27 cellular contexts compared by ENCODE assay signal in the genomic region with DNA sequence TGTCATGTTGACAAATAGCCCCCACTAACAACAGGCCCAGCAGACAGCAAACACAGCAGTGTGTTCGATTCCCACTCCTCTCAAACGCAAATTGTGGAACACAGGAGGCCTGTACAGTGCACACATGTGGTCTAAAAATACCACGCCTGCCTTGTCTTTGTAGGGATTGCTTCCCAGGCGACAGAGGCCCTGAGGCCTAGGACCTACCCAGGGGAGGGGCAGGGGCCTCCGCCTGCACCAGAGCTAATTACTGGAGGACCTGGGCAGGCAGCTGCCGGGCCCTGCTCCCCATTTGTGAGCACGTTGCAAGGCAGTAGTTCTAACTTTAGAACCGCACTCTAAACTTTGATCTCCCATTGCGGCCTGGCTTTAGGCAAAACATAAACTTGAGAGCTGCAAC.
A peak's percentile ranks its signal among the peaks of the same experiment; 100 is the strongest.
DNase-seq lines count a peak whose midpoint lies in the region; ATAC-seq, FAIRE-seq and TF ChIP-seq lines count a peak whose summit lies in the region.
"Had no signal": no experiment of that assay in that cellular context is flagged by ENCODE, and none has a peak within 500 bp of the region (broad histone marks: within the 10 kb centered on the region; RNA-seq: fewer than 3 reads in every experiment).

No MANE protein-coding gene starts in this region.

- no peaks in the 10 kb centered on the region for H3K79me2 ChIP-seq in keratinocyte (ENCODE audit: control insufficient read depth, insufficient read depth, low read length)

- H3K4me2 ChIP-seq in keratinocyte (ENCODE audit: control insufficient read depth, extremely low read depth, insufficient read depth, low read depth, low read length), result no peak overlapping the region

- peaks cover 51% of the 10 kb centered on the region for H3K4me1 Mint-ChIP-seq in brain
- H3K4me1 Mint-ChIP-seq: activated CD4-positive, alpha-beta memory T cell treated with anti-CD3 and anti-CD28 coated beads, Interleukin-2, amount 10 ng/mL, durations not matched to agents 7 days and 5 days; activated naive CD8-positive, alpha-beta T cell treated with anti-CD3 and anti-CD28 coated beads, Interleukin-2, amount 10 ng/mL, durations not matched to agents 7 days and 5 days had no signal

- H3K9me1 ChIP-seq in keratinocyte (ENCODE audit: control insufficient read depth, extremely low read depth, insufficient read depth, low read length), result no peaks in the 10 kb centered on the region

- DNase-seq in H7 (peak; percentile 16), keratinocyte (ENCODE audit: low read depth, low spot score) (no peak), retina (peak; percentile 28), lower lobe of right lung (no peak), middle frontal gyrus (ENCODE audit: extremely low spot score, low spot score) (no peak), posterior cingulate gyrus (no peak)
- DNase-seq: activated CD4-positive, alpha-beta memory T cell treated with anti-CD3 and anti-CD28 coated beads, Interleukin-2, amount 10 ng/mL, durations not matched to agents 7 days and 5 days; activated effector memory CD4-positive, alpha-beta T cell treated with anti-CD3 and anti-CD28 coated beads, Interleukin-2, amount 50 U/mL, for 16 hours; activated naive CD8-positive, alpha-beta T cell treated with anti-CD3 and anti-CD28 coated beads, Interleukin-2, amount 10 ng/mL, durations not matched to agents 7 days and 5 days; Calu3; cerebellar nuclear complex; dorsolateral prefrontal cortex; H9; Kasumi-1; mucosa of descending colon; NCI-H187 treated with DMSO at 0.1 percent for 48 hours; nucleus accumbens; RPMI8226; spleen; stimulated activated CD4-positive, alpha-beta T cell treated with anti-CD3 and anti-CD28 coated beads, Interleukin-4, amount 100 ng/mL, for 1 hour; stimulated activated naive B cell treated with anti-CD40 and anti-IgM and Interleukin-4, amounts not matched to agents 10 μg/mL and 1 μg/mL and 100 μg/mL, for 72 hours; testis; uterus had no signal

- no peak for ATAC-seq in lower lobe of right lung
- ATAC-seq: activated CD4-positive, CD25-positive, alpha-beta regulatory T cell treated with anti-CD3 and anti-CD28 coated beads, Interleukin-2, amount 50 U/mL, for 24 hours; mucosa of descending colon; stimulated activated naive B cell treated with anti-CD40 and anti-IgM and Interleukin-4, amounts not matched to agents 10 μg/mL and 1 μg/mL and 100 μg/mL, for 72 hours had no signal

- H2AFZ ChIP-seq in keratinocyte (ENCODE audit: control insufficient read depth, low read length), result peak overlapping the region; percentile 62

- no peak overlapping the region for H3K9ac ChIP-seq in keratinocyte (ENCODE audit: control insufficient read depth, extremely low read depth, insufficient read depth, low read length)

- H4K20me1 ChIP-seq in keratinocyte (ENCODE audit: control insufficient read depth, extremely low read depth, insufficient read depth, low read length), result no peaks in the 10 kb centered on the region

- dilution Hi-C loops in keratinocyte (cut with MboI; ENCODE audit: extremely low pct_ligation_motif_present, low sequenced_read_pairs), result no loop called here

- no peaks in the 10 kb centered on the region for H3K27me3 ChIP-seq in H7 (ENCODE audit: control insufficient read depth, insufficient read depth, low read length)
- no peaks in the 10 kb centered on the region for H3K27me3 ChIP-seq in keratinocyte (ENCODE audit: control insufficient read depth, extremely low read depth, insufficient read depth, low read length)
- no peaks in the 10 kb centered on the region for H3K27me3 ChIP-seq in lower lobe of right lung (ENCODE audit: low read depth)
- H3K27me3 ChIP-seq: dorsolateral prefrontal cortex, spleen, testis, uterus had no signal

- H3K9me3 ChIP-seq in keratinocyte (ENCODE audit: control insufficient read depth, low read depth, low read length) (no peaks in the 10 kb centered on the region), lower lobe of right lung (no peaks in the 10 kb centered on the region)
- H3K9me3 ChIP-seq: mucosa of descending colon, spleen, testis, uterus had no signal

- H3K27ac ChIP-seq in keratinocyte (ENCODE audit: control insufficient read depth, insufficient read depth, low read length) (no peak overlapping the region), lower lobe of right lung (no peak overlapping the region)
- H3K27ac ChIP-seq: dorsolateral prefrontal cortex, HL-60, testis, uterus had no signal

- TF ChIP-seq CTCF in brain (conservative IDR thresholded peaks at IDR 0.05) (no peak), keratinocyte (optimal IDR thresholded peaks at IDR 0.05 in 1 of 3, IDR thresholded peaks at IDR 0.05 in 1 of 3, conservative IDR thresholded peaks at IDR 0.05 in 1 of 3; ENCODE audit: extremely low read depth in 1 of 3, insufficient read depth in 2 of 3, low read length in 3 of 3) (no peak), lower lobe of right lung (IDR thresholded peaks at IDR 0.05) (no peak)

- H3K4me3 ChIP-seq in H7 (ENCODE audit: insufficient read depth, low read depth, low read length) (no peak overlapping the region), keratinocyte (ENCODE audit: control insufficient read depth in 2 of 3, extremely low read depth in 1 of 3, insufficient read depth in 2 of 3, low read depth in 1 of 3, low read length in 3 of 3) (no peak overlapping the region), lower lobe of right lung (no peak overlapping the region)
- H3K4me3 ChIP-seq: dorsolateral prefrontal cortex, mucosa of descending colon, spleen, testis, uterus had no signal

- H3K4me1 ChIP-seq in keratinocyte (ENCODE audit: control insufficient read depth, extremely low read depth, insufficient read depth, low read length) (peaks cover 4% of the 10 kb centered on the region), lower lobe of right lung (peaks cover 5% of the 10 kb centered on the region)

- H3K36me3 Mint-ChIP-seq in brain, result no peaks in the 10 kb centered on the region
- H3K36me3 Mint-ChIP-seq: activated naive CD8-positive, alpha-beta T cell treated with anti-CD3 and anti-CD28 coated beads, Interleukin-2, amount 10 ng/mL, durations not matched to agents 7 days and 5 days; CD14-positive monocyte; stimulated activated naive B cell treated with anti-CD40 and anti-IgM and Interleukin-4, amounts not matched to agents 10 μg/mL and 1 μg/mL and 100 μg/mL, for 72 hours had no signal

- peak overlapping the region in 3 of 5 experiments; percentile 81 to 91 (median 84) for H3K27ac Mint-ChIP-seq in brain
- H3K27ac Mint-ChIP-seq: activated CD4-positive, alpha-beta memory T cell treated with anti-CD3 and anti-CD28 coated beads, Interleukin-2, amount 10 ng/mL, durations not matched to agents 7 days and 5 days; activated naive CD8-positive, alpha-beta T cell treated with anti-CD3 and anti-CD28 coated beads, Interleukin-2, amount 10 ng/mL, durations not matched to agents 7 days and 5 days; CD14-positive monocyte; H9 had no signal

- intact Hi-C loops in lower lobe of right lung (cut with DNase I) (no loop called here), posterior cingulate gyrus (cut with DNase I) (no loop called here)

- no peaks in the 10 kb centered on the region for H3K36me3 ChIP-seq in H7 (replicated peaks; ENCODE audit: control insufficient read depth, insufficient read depth, low read length)
- H3K36me3 ChIP-seq in keratinocyte (ENCODE audit: control insufficient read depth in 2 of 2, extremely low read depth in 1 of 2, insufficient read depth in 2 of 2, low read length in 2 of 2), result no peaks in the 10 kb centered on the region
- no peaks in the 10 kb centered on the region for H3K36me3 ChIP-seq in lower lobe of right lung
- H3K36me3 ChIP-seq: spleen, uterus had no signal

- no peaks in the 10 kb centered on the region for H3K27me3 Mint-ChIP-seq in brain
- H3K27me3 Mint-ChIP-seq: activated CD4-positive, alpha-beta memory T cell treated with anti-CD3 and anti-CD28 coated beads, Interleukin-2, amount 10 ng/mL, durations not matched to agents 7 days and 5 days; stimulated activated naive B cell treated with anti-CD40 and anti-IgM and Interleukin-4, amounts not matched to agents 10 μg/mL and 1 μg/mL and 100 μg/mL, for 72 hours had no signal

- no peak for FAIRE-seq in keratinocyte (lab: Jason Lieb, UNC)

- peaks cover 0 to 2% (median 2%) of the 10 kb centered on the region in 5 experiments for H3K9me3 Mint-ChIP-seq in brain
- H3K9me3 Mint-ChIP-seq: activated CD4-positive, alpha-beta memory T cell treated with anti-CD3 and anti-CD28 coated beads, Interleukin-2, amount 10 ng/mL, durations not matched to agents 7 days and 5 days; activated naive CD8-positive, alpha-beta T cell treated with anti-CD3 and anti-CD28 coated beads, Interleukin-2, amount 10 ng/mL, durations not matched to agents 7 days and 5 days; H9; stimulated activated naive B cell treated with anti-CD40 and anti-IgM and Interleukin-4, amounts not matched to agents 10 μg/mL and 1 μg/mL and 100 μg/mL, for 72 hours had no signal

- peak overlapping the region in 1 of 5 experiments; percentile 22 for H3K4me3 Mint-ChIP-seq in brain
- H3K4me3 Mint-ChIP-seq: activated CD4-positive, alpha-beta memory T cell treated with anti-CD3 and anti-CD28 coated beads, Interleukin-2, amount 10 ng/mL, durations not matched to agents 7 days and 5 days; activated naive CD8-positive, alpha-beta T cell treated with anti-CD3 and anti-CD28 coated beads, Interleukin-2, amount 10 ng/mL, durations not matched to agents 7 days and 5 days; CD14-positive monocyte; H9; stimulated activated naive B cell treated with anti-CD40 and anti-IgM and Interleukin-4, amounts not matched to agents 10 μg/mL and 1 μg/mL and 100 μg/mL, for 72 hours had no signal

Comparison
In these comparisons a context has a peak if more than half of its experiments do, and no peak if none do; other contexts are left out.
1. DNase-seq: peak in H7 (single experiment) and retina (single experiment); none in keratinocyte (single experiment), lower lobe of right lung (single experiment), middle frontal gyrus (single experiment) and posterior cingulate gyrus (0 of 10).